In the genomic region with DNA sequence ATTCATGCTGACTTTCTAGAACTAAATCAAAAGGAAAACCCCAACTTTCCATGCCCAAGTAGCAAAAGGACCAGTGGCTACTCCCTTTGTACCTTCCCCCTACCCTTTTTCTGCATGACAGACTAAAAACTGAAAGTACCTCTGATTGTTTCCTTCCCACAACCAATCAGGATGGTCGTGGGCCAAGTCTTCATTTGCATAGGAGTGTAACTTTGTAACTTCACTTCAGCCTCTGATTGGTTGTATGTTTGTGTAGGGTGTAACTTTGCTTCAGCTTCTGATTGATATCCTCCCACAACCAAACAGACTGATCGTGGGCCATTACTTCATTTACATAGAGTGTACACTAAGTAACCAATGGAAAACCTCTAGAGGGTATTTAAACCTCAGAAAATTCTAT, we compare ENCODE assay signal across 34 cellular contexts.
"Had no signal": no experiment of that assay in that cellular context is flagged by ENCODE, and none has a peak within 500 bp of the region (broad histone marks: within the 10 kb centered on the region; RNA-seq: fewer than 3 reads in every experiment).

No MANE protein-coding gene starts in this region.

- H3K4me3 Mint-ChIP-seq: activated CD4-positive, alpha-beta memory T cell treated with anti-CD3 and anti-CD28 coated beads, Interleukin-2, amount 10 ng/mL, durations not matched to agents 7 days and 5 days; activated CD4-positive, alpha-beta T cell treated with anti-CD3 and anti-CD28 coated beads, Interleukin-2, amount 10 ng/mL, durations not matched to agents 7 days and 5 days; activated naive CD4-positive, alpha-beta T cell treated with anti-CD3 and anti-CD28 coated beads, Interleukin-2, amount 50 U/mL, for 24 hours; activated naive CD8-positive, alpha-beta T cell treated with anti-CD3 and anti-CD28 coated beads, Interleukin-2, amount 50 U/mL, for 24 hours; activated T-cell treated with anti-CD3 and anti-CD28 coated beads, Interleukin-2, amount 50 U/mL, for 24 hours; activated T-helper 17 cell treated with anti-CD3 and anti-CD28 coated beads, Interleukin-2, amount 50 U/mL, for 72 hours; immature natural killer cell; naive thymus-derived CD8-positive, alpha-beta T cell; neural crest cell; stimulated activated naive B cell treated with anti-CD40 and anti-IgM and Interleukin-4, amounts not matched to agents 10 μg/mL and 1 μg/mL and 100 μg/mL, for 72 hours; T-helper 17 cell had no signal

- H2AFZ ChIP-seq: parathyroid adenoma had no signal

- H3K27me3 ChIP-seq: colonic mucosa, sigmoid colon, stomach, thyroid gland, upper lobe of right lung had no signal

- ATAC-seq: activated naive CD8-positive, alpha-beta T cell treated with anti-CD3 and anti-CD28 coated beads, Interleukin-2, amount 50 U/mL, for 24 hours; activated T-helper 17 cell treated with anti-CD3 and anti-CD28 coated beads, Interleukin-2, amount 50 U/mL, for 72 hours; left colon; naive thymus-derived CD8-positive, alpha-beta T cell; psoas muscle; T-helper 17 cell; upper lobe of right lung had no signal

- H3K27me3 Mint-ChIP-seq: stimulated activated naive B cell treated with anti-CD40 and anti-IgM and Interleukin-4, amounts not matched to agents 10 μg/mL and 1 μg/mL and 100 μg/mL, for 72 hours had no signal

- H3K27ac Mint-ChIP-seq: activated CD4-positive, alpha-beta memory T cell treated with anti-CD3 and anti-CD28 coated beads, Interleukin-2, amount 10 ng/mL, durations not matched to agents 7 days and 5 days; activated CD4-positive, alpha-beta T cell treated with anti-CD3 and anti-CD28 coated beads, Interleukin-2, amount 10 ng/mL, durations not matched to agents 7 days and 5 days; activated naive CD4-positive, alpha-beta T cell treated with anti-CD3 and anti-CD28 coated beads, Interleukin-2, amount 50 U/mL, for 24 hours; activated naive CD8-positive, alpha-beta T cell treated with anti-CD3 and anti-CD28 coated beads, Interleukin-2, amount 50 U/mL, for 24 hours; activated T-cell treated with anti-CD3 and anti-CD28 coated beads, Interleukin-2, amount 50 U/mL, for 24 hours; activated T-helper 17 cell treated with anti-CD3 and anti-CD28 coated beads, Interleukin-2, amount 50 U/mL, for 72 hours; immature natural killer cell; naive thymus-derived CD8-positive, alpha-beta T cell; stimulated activated naive B cell treated with anti-CD40 and anti-IgM and Interleukin-4, amounts not matched to agents 10 μg/mL and 1 μg/mL and 100 μg/mL, for 72 hours; T-helper 17 cell had no signal

- H3K9ac ChIP-seq: parathyroid adenoma had no signal

- H3K36me3 ChIP-seq: colonic mucosa, thyroid gland, upper lobe of right lung had no signal

- H3K4me1 Mint-ChIP-seq: activated CD4-positive, alpha-beta memory T cell treated with anti-CD3 and anti-CD28 coated beads, Interleukin-2, amount 10 ng/mL, durations not matched to agents 7 days and 5 days; activated CD4-positive, alpha-beta T cell treated with anti-CD3 and anti-CD28 coated beads, Interleukin-2, amount 10 ng/mL, durations not matched to agents 7 days and 5 days; activated naive CD4-positive, alpha-beta T cell treated with anti-CD3 and anti-CD28 coated beads, Interleukin-2, amount 50 U/mL, for 24 hours; activated T-helper 17 cell treated with anti-CD3 and anti-CD28 coated beads, Interleukin-2, amount 50 U/mL, for 72 hours; immature natural killer cell had no signal

- H3K4me1 ChIP-seq: colonic mucosa, thyroid gland, upper lobe of right lung had no signal

- H3K9me3 Mint-ChIP-seq: activated CD4-positive, alpha-beta memory T cell treated with anti-CD3 and anti-CD28 coated beads, Interleukin-2, amount 10 ng/mL, durations not matched to agents 7 days and 5 days; activated CD4-positive, alpha-beta T cell treated with anti-CD3 and anti-CD28 coated beads, Interleukin-2, amount 10 ng/mL, durations not matched to agents 7 days and 5 days; activated naive CD4-positive, alpha-beta T cell treated with anti-CD3 and anti-CD28 coated beads, Interleukin-2, amount 50 U/mL, for 24 hours; activated naive CD8-positive, alpha-beta T cell treated with anti-CD3 and anti-CD28 coated beads, Interleukin-2, amount 50 U/mL, for 24 hours; activated T-cell treated with anti-CD3 and anti-CD28 coated beads, Interleukin-2, amount 50 U/mL, for 24 hours; activated T-helper 17 cell treated with anti-CD3 and anti-CD28 coated beads, Interleukin-2, amount 50 U/mL, for 72 hours; immature natural killer cell; naive thymus-derived CD8-positive, alpha-beta T cell; neural crest cell had no signal

- H3K79me2 ChIP-seq: parathyroid adenoma had no signal

- H3K4me3 ChIP-seq: colonic mucosa, psoas muscle, sigmoid colon, stomach, thyroid gland, upper lobe of right lung had no signal

- H3K9me3 ChIP-seq: colonic mucosa, psoas muscle, sigmoid colon, stomach, thyroid gland, upper lobe of right lung had no signal

- H3K27ac ChIP-seq: colonic mucosa, parathyroid adenoma, psoas muscle, sigmoid colon, stomach, thyroid gland, upper lobe of right lung had no signal

- DNase-seq: activated CD4-positive, alpha-beta memory T cell treated with anti-CD3 and anti-CD28 coated beads, Interleukin-2, amount 10 ng/mL, durations not matched to agents 7 days and 5 days; activated CD4-positive, alpha-beta T cell treated with anti-CD3 and anti-CD28 coated beads for 1 hour; activated CD4-positive, alpha-beta T cell treated with anti-CD3 and anti-CD28 coated beads, Interleukin-2, amount 10 ng/mL, durations not matched to agents 7 days and 5 days; activated CD8-positive, alpha-beta memory T cell treated with anti-CD3 and anti-CD28 coated beads, Interleukin-2, amount 50 U/mL, for 48 hours; activated naive CD8-positive, alpha-beta T cell treated with anti-CD3 and anti-CD28 coated beads, Interleukin-2, amount 50 U/mL, for 24 hours; activated T-cell treated with anti-CD3 and anti-CD28 coated beads, Interleukin-2, amount 50 U/mL, for 24 hours; amygdala; cerebellar nuclear complex; colonic mucosa; effector memory CD4-positive, alpha-beta T cell; erythroblast; head of caudate nucleus; hippocampal formation; immature natural killer cell; kidney; left colon; naive thymus-derived CD8-positive, alpha-beta T cell; nucleus accumbens; psoas muscle; sigmoid colon; small intestine; stimulated activated CD4-positive, alpha-beta T cell treated with anti-CD3 and anti-CD28 coated beads, Interleukin-1b, Interleukin-23, amount 100 ng/mL, for 48 hours; stimulated activated CD4-positive, alpha-beta T cell treated with anti-CD3 and anti-CD28 coated beads, Interleukin-4, amount 100 ng/mL, for 4 hours; stimulated activated CD8-positive, alpha-beta memory T cell treated with anti-CD3 and anti-CD28 coated beads, Interleukin-4, amount 100 ng/mL, for 48 hours; stimulated activated naive B cell treated with anti-CD40 and anti-IgM and Interleukin-4, amounts not matched to agents 10 μg/mL and 1 μg/mL and 100 μg/mL, for 72 hours; stomach; T-helper 17 cell; T1000; thyroid gland; upper lobe of right lung had no signal
